Comparison of ENCODE assay signal across 25 cellular contexts in genomic region chr17:4769628-4770027, GRCh38. TPM values are rescaled to one million over a fixed set of nuclear protein-coding genes. Genes with fewer than 3 reads are reported as not detected.
DNase-seq lines count a peak whose midpoint lies in the region; ATAC-seq and TF ChIP-seq lines count a peak whose summit lies in the region.
"Had no signal": no experiment of that assay in that cellular context is flagged by ENCODE, and none has a peak within 500 bp of the region (broad histone marks: within the 10 kb centered on the region; RNA-seq: fewer than 3 reads in every experiment).

No MANE protein-coding gene starts in this region.

- peaks cover 5 to 16% of the 10 kb centered on the region in 2 experiments; a peak in 3 of 4 replicates for H3K4me1 ChIP-seq in HCT116 (ENCODE audit: control insufficient read depth in 1 of 2, insufficient read depth in 2 of 2, low read length in 2 of 2)
- H3K4me1 ChIP-seq: testis had no signal

- POLR2A ChIA-PET in HCT116 (lab: Charles Lee): no interaction called here

- no peaks in the 10 kb centered on the region for H3K27me3 ChIP-seq in HCT116 (ENCODE audit: insufficient read depth, low read length)
- H3K27me3 ChIP-seq: testis had no signal

- H3K27me3 Mint-ChIP-seq in CD14-positive monocyte (ENCODE audit: low read depth in 3 of 3): peaks cover 4 to 23% (median 19%) of the 10 kb centered on the region in 3 donors

- no peaks in the 10 kb centered on the region for H3K36me3 ChIP-seq in HCT116 (ENCODE audit: control insufficient read depth in 1 of 2, insufficient read depth in 2 of 2, low read length in 2 of 2)
- H3K36me3 ChIP-seq: spleen had no signal

- no peaks in the 10 kb centered on the region for H4K20me1 ChIP-seq in HCT116 (ENCODE audit: insufficient read depth)

- no peak for ATAC-seq in HCT116
- no peak for ATAC-seq in GM21717 (IDR thresholded peaks at IDR 0.05; ENCODE audit: unreplicated experiment)
- no peak for ATAC-seq in GM18907 (IDR thresholded peaks at IDR 0.05; ENCODE audit: unreplicated experiment)
- ATAC-seq: activated T-cell treated with anti-CD3 and anti-CD28 coated beads, Interleukin-2, amount 50 U/mL, for 4 hours had no signal

- H3K9me2 ChIP-seq in HCT116 (ENCODE audit: insufficient read depth): no peaks in the 10 kb centered on the region

- H3K79me2 ChIP-seq in HCT116 (ENCODE audit: insufficient read depth, low read length): no peaks in the 10 kb centered on the region

- peaks cover 0 to 6% of the 10 kb centered on the region in 2 donors for H3K36me3 Mint-ChIP-seq in CD14-positive monocyte

- H2AFZ ChIP-seq in HCT116 (ENCODE audit: low read depth, low read length, poor library complexity, severe bottlenecking): no peak overlapping the region

- H3K27ac ChIP-seq in HCT116 (ENCODE audit: low read depth, low read length): no peak overlapping the region
- H3K27ac ChIP-seq: testis had no signal

- H3K9me3 Mint-ChIP-seq in CD14-positive monocyte: peaks cover 0 to 4% (median 0%) of the 10 kb centered on the region in 7 donors
- H3K9me3 Mint-ChIP-seq: activated B cell treated with CpG ODN at 0.5 μM for 24 hours; activated naive CD4-positive, alpha-beta T cell treated with anti-CD3 and anti-CD28 coated beads for 36 hours; activated T-cell treated with anti-CD3 and anti-CD28 coated beads, Interleukin-2, amount 50 U/mL, for 4 hours had no signal

- H3K4me3 ChIP-seq in HCT116 (replicated peaks in 1 of 2; ENCODE audit: low read depth in 1 of 2, low read length in 2 of 2): no peak overlapping the region
- H3K4me3 ChIP-seq: spleen, testis had no signal

- H3K9me3 ChIP-seq in HCT116 (ENCODE audit: control insufficient read depth in 1 of 2, insufficient read depth in 1 of 2, low read depth in 1 of 2, low read length in 2 of 2): no peaks in the 10 kb centered on the region
- H3K9me3 ChIP-seq: spleen, testis had no signal

- peak overlapping the region; percentile 35 for H3K4me2 ChIP-seq in HCT116 (ENCODE audit: low read length)

- intact Hi-C loops in CD14-positive monocyte (cut with micrococcal nuclease) (loop anchor here (2.0 to 5.0 kb wide), 4 partner anchors 17 to 178 kb away; partner anchors contain the start of genes GLTPD2 (in 1 of the 2), MED11 (in 1 of the 2), PFN1 (in 1 of the 2) and VMO1 (in 1 of the 2)), HCT116 (cut with micrococcal nuclease) (no loop called here)

- no peak for TF ChIP-seq POLR2A in HCT116 (IDR thresholded peaks at IDR 0.05; ENCODE audit: borderline replicate concordance, extremely low read depth, insufficient read depth, insufficient read length)

- H3K9ac ChIP-seq in HCT116 (ENCODE audit: low read length): no peak overlapping the region

- RAD21 ChIA-PET in HCT116 (lab: Charles Lee; ENCODE audit: low non-redundant PET in 1 of 2, low total read pairs in 2 of 2, uncharacterized antibody in 2 of 2, unreplicated experiment in 2 of 2): no interaction called here

- CTCF ChIA-PET in HCT116 (lab: Charles Lee): no interaction called here

- no peak for TF ChIP-seq CTCF in CD14-positive monocyte (IDR thresholded peaks at IDR 0.05)
- TF ChIP-seq CTCF in HCT116 (IDR thresholded peaks at IDR 0.05 in 2 of 3, conservative IDR thresholded peaks at IDR 0.05 in 1 of 3; ENCODE audit: borderline replicate concordance in 1 of 3, insufficient read depth in 1 of 3, low read depth in 2 of 3, low read length in 2 of 3): no peak

- no peak overlapping the region for H3K4me3 Mint-ChIP-seq in CD14-positive monocyte
- H3K4me3 Mint-ChIP-seq: activated B cell treated with CpG ODN at 0.5 μM for 24 hours; activated naive CD4-positive, alpha-beta T cell treated with anti-CD3 and anti-CD28 coated beads for 36 hours; activated T-cell treated with anti-CD3 and anti-CD28 coated beads, Interleukin-2, amount 50 U/mL, for 4 hours had no signal

- no peak for TF ChIP-seq RAD21 in HCT116 (IDR thresholded peaks at IDR 0.05; ENCODE audit: low read depth)

- DNase-seq in CD14-positive monocyte (ENCODE audit: low spot score) (no peak), HCT116 (ENCODE audit: low read depth, low spot score) (no peak), amniotic epithelial cell (ENCODE audit: low read depth) (peak; percentile 29), kidney tubule cell (ENCODE audit: low spot score) (peak; percentile 36), activated gamma-delta T cell treated with Interleukin-2 at 50 U/mL for 16 hours (no peak)
- DNase-seq: activated B cell treated with CpG ODN at 0.5 μM for 24 hours; activated naive CD4-positive, alpha-beta T cell treated with anti-CD3 and anti-CD28 coated beads for 36 hours; activated T-cell treated with anti-CD3 and anti-CD28 coated beads, Interleukin-2, amount 50 U/mL, for 4 hours; cerebellar nuclear complex; COR-L47; DND-41; effector CD4-positive, alpha-beta T cell; erythroblast; hypothalamus; NCI-H1436 treated with DMSO at 0.1 percent for 48 hours; NCI-H524 treated with DMSO at 0.1 percent for 48 hours; RPMI8226; spleen; stimulated activated CD4-positive, alpha-beta T cell treated with anti-CD3 and anti-CD28 coated beads, Interleukin-4, amount 100 ng/mL, for 1 hour; stimulated activated naive CD4-positive, alpha-beta T cell; testis had no signal

- H3K27ac Mint-ChIP-seq in CD14-positive monocyte: peak overlapping the region; percentile 50 to 98 (median 94)
- H3K27ac Mint-ChIP-seq: activated B cell treated with CpG ODN at 0.5 μM for 24 hours; activated naive CD4-positive, alpha-beta T cell treated with anti-CD3 and anti-CD28 coated beads for 36 hours had no signal

- no TSS peak for BruUV-seq in HCT116 (replicated peaks; lab: Mats Ljungman, UMichigan)

- peaks cover 55% of the 10 kb centered on the region for H3K4me1 Mint-ChIP-seq in CD14-positive monocyte

TF ChIP-seq in HCT116, 20 proteins besides CTCF, POLR2A, EP300 and RAD21:
- TF ChIP-seq EGR1 (IDR thresholded peaks at IDR 0.05; ENCODE audit: low read depth) (no peak), YY1 (IDR thresholded peaks at IDR 0.05; ENCODE audit: extremely low read depth, insufficient replicate concordance, low read depth, low read length) (no peak), SP1 (IDR thresholded peaks at IDR 0.05; ENCODE audit: low read depth) (no peak)

RNA-seq across cellular contexts. Expression of gene TM4SF5, which starts 2.1 kb away (rescaled TPM):
- polyA plus RNA-seq in CD14-positive monocyte: not detected
- total RNA-seq in HCT116 (2021; ENCODE audit: unreplicated experiment): not detected
- not detected in 2 replicates for polyA plus RNA-seq in HCT116 (2012)
- total RNA-seq: activated B cell treated with CpG ODN at 0.5 μM for 24 hours; activated naive CD4-positive, alpha-beta T cell treated with anti-CD3 and anti-CD28 coated beads for 36 hours; activated T-cell treated with anti-CD3 and anti-CD28 coated beads, Interleukin-2, amount 50 U/mL, for 4 hours; frontal cortex; spleen had no signal
- polyA plus RNA-seq: keratinocyte, spleen had no signal

RNA-seq across cellular contexts. Expression of gene VMO1, which starts 16.5 kb away (rescaled TPM):
- polyA plus RNA-seq in CD14-positive monocyte: under 1 TPM; 0.54 to 0.79 TPM
- total RNA-seq in HCT116 (2021; ENCODE audit: unreplicated experiment): 0.76 TPM
- polyA plus RNA-seq in HCT116 (2012): 0.49 and 0.52 TPM in 2 replicates
- total RNA-seq: activated B cell treated with CpG ODN at 0.5 μM for 24 hours had no signal

RNA-seq across cellular contexts. Expression of gene GLTPD2, which starts 19.1 kb away (rescaled TPM):
- 1 to 10 TPM; 1.5 to 2.1 TPM for polyA plus RNA-seq in CD14-positive monocyte
- not detected for total RNA-seq in HCT116 (2021; ENCODE audit: unreplicated experiment)
- 0.07 and 0.20 TPM in 2 replicates for polyA plus RNA-seq in HCT116 (2012)
- total RNA-seq: activated B cell treated with CpG ODN at 0.5 μM for 24 hours; activated naive CD4-positive, alpha-beta T cell treated with anti-CD3 and anti-CD28 coated beads for 36 hours; activated T-cell treated with anti-CD3 and anti-CD28 coated beads, Interleukin-2, amount 50 U/mL, for 4 hours; frontal cortex; spleen; testis had no signal
- polyA plus RNA-seq: keratinocyte had no signal

RNA-seq across cellular contexts. Expression of gene PSMB6, which starts 26.3 kb away (rescaled TPM):
- 100 to 1,000 TPM; 361 to 364 TPM for polyA plus RNA-seq in CD14-positive monocyte
- total RNA-seq in HCT116 (2021; ENCODE audit: unreplicated experiment): 221 TPM
- polyA plus RNA-seq in HCT116 (2012): 308 and 342 TPM in 2 replicates

RNA-seq across cellular contexts. Expression of gene CXCL16, which starts 29.9 kb away (rescaled TPM):
- polyA plus RNA-seq in CD14-positive monocyte: 100 to 1,000 TPM in 1 of 2 donors, 10 to 100 TPM in 1; 68.1 to 103 TPM
- 44.8 TPM for total RNA-seq in HCT116 (2021; ENCODE audit: unreplicated experiment)
- 60.4 and 64.3 TPM in 2 replicates for polyA plus RNA-seq in HCT116 (2012)

Comparison
In these comparisons a context has a peak if more than half of its experiments do, and no peak if none do; other contexts are left out.
1. DNase-seq: peak in amniotic epithelial cell (single experiment) and kidney tubule cell (single experiment); none in CD14-positive monocyte (single experiment), HCT116 (single experiment) and activated gamma-delta T cell treated with Interleukin-2 at 50 U/mL for 16 hours (single experiment).